ENCODE assay signal across 25 cellular contexts in genomic region chr3:4795905-4796304, GRCh38.
"Had no signal": no experiment of that assay in that cellular context is flagged by ENCODE, and none has a peak within 500 bp of the region (broad histone marks: within the 10 kb centered on the region; RNA-seq: fewer than 3 reads in every experiment).

No MANE protein-coding gene starts in this region.

- H3K4me3 Mint-ChIP-seq: activated CD4-positive, alpha-beta memory T cell treated with anti-CD3 and anti-CD28 coated beads for 36 hours; activated T-cell treated with anti-CD3 and anti-CD28 coated beads, Interleukin-2, amount 50 U/mL, for 72 hours; central memory CD8-positive, alpha-beta T cell; effector memory CD8-positive, alpha-beta T cell; stimulated activated memory B cell treated with anti-CD40 and anti-IgM and Interleukin-4, amounts not matched to agents 10 μg/mL and 1 μg/mL and 100 μg/mL, for 72 hours; T-cell; T-helper 2 cell treated with Interferon-gamma antibody and Interleukin-4, amounts not matched to agents 5 μg/mL and 100 μg/mL, for 36 hours had no signal

- H3K36me3 ChIP-seq: brain microvascular endothelial cell, colonic mucosa, right lobe of liver had no signal

- H3K27me3 Mint-ChIP-seq: activated CD4-positive, alpha-beta memory T cell treated with anti-CD3 and anti-CD28 coated beads for 36 hours; central memory CD8-positive, alpha-beta T cell; effector memory CD8-positive, alpha-beta T cell; naive B cell; stimulated activated memory B cell treated with anti-CD40 and anti-IgM and Interleukin-4, amounts not matched to agents 10 μg/mL and 1 μg/mL and 100 μg/mL, for 72 hours; T-cell had no signal

- H3K4me3 ChIP-seq: colonic mucosa, dorsolateral prefrontal cortex, heart right ventricle, mucosa of descending colon, right lobe of liver, transverse colon had no signal

- H3K27ac ChIP-seq: brain microvascular endothelial cell, colonic mucosa, dorsolateral prefrontal cortex, heart right ventricle, right lobe of liver, transverse colon had no signal

- DNase-seq: activated CD4-positive, alpha-beta memory T cell treated with anti-CD3 and anti-CD28 coated beads for 36 hours; activated CD4-positive, alpha-beta T cell treated with anti-CD3 and anti-CD28 coated beads for 4 hours; activated effector memory CD4-positive, alpha-beta T cell treated with anti-CD3 and anti-CD28 coated beads, Interleukin-2, amount 50 U/mL, for 16 hours; activated naive CD4-positive, alpha-beta T cell treated with anti-CD3 and anti-CD28 coated beads, Interleukin-2, amount 50 U/mL, for 16 hours; activated T-cell treated with anti-CD3 and anti-CD28 coated beads, Interleukin-2, amount 50 U/mL, for 72 hours; aorta; brain microvascular endothelial cell; colonic mucosa; dorsolateral prefrontal cortex; effector memory CD8-positive, alpha-beta T cell; heart right ventricle; left colon; mesendoderm; mucosa of descending colon; naive B cell; occipital lobe; posterior cingulate gyrus; right lobe of liver; small intestine; stimulated activated CD4-positive, alpha-beta T cell treated with anti-CD3 and anti-CD28 coated beads, Interleukin-15, amount 100 ng/mL, for 24 hours; T-cell; transverse colon had no signal

- H3K27ac Mint-ChIP-seq: activated CD4-positive, alpha-beta memory T cell treated with anti-CD3 and anti-CD28 coated beads for 36 hours; activated T-cell treated with anti-CD3 and anti-CD28 coated beads, Interleukin-2, amount 50 U/mL, for 72 hours; stimulated activated memory B cell treated with anti-CD40 and anti-IgM and Interleukin-4, amounts not matched to agents 10 μg/mL and 1 μg/mL and 100 μg/mL, for 72 hours; T-cell had no signal

- H3K4me1 Mint-ChIP-seq: central memory CD8-positive, alpha-beta T cell; stimulated activated memory B cell treated with anti-CD40 and anti-IgM and Interleukin-4, amounts not matched to agents 10 μg/mL and 1 μg/mL and 100 μg/mL, for 72 hours; T-cell had no signal

- H3K9me3 ChIP-seq: colonic mucosa, mucosa of descending colon, right lobe of liver, transverse colon had no signal

- H3K9me3 Mint-ChIP-seq: activated CD4-positive, alpha-beta memory T cell treated with anti-CD3 and anti-CD28 coated beads for 36 hours; activated T-cell treated with anti-CD3 and anti-CD28 coated beads, Interleukin-2, amount 50 U/mL, for 72 hours; central memory CD8-positive, alpha-beta T cell; effector memory CD8-positive, alpha-beta T cell; stimulated activated memory B cell treated with anti-CD40 and anti-IgM and Interleukin-4, amounts not matched to agents 10 μg/mL and 1 μg/mL and 100 μg/mL, for 72 hours; T-cell; T-helper 2 cell treated with Interferon-gamma antibody and Interleukin-4, amounts not matched to agents 5 μg/mL and 100 μg/mL, for 36 hours had no signal

- H3K27me3 ChIP-seq: brain microvascular endothelial cell, colonic mucosa, dorsolateral prefrontal cortex, heart right ventricle, right lobe of liver, transverse colon had no signal

- ATAC-seq: effector memory CD8-positive, alpha-beta T cell; heart right ventricle; left colon; mucosa of descending colon; right lobe of liver; stimulated activated memory B cell treated with anti-CD40 and anti-IgM and Interleukin-4, amounts not matched to agents 10 μg/mL and 1 μg/mL and 100 μg/mL, for 72 hours; T-cell had no signal

- H3K4me1 ChIP-seq: colonic mucosa, transverse colon had no signal
